Comparison of ENCODE assay signal across 23 cellular contexts in genomic region chr1:41769068-41769467, GRCh38.
"Had no signal": no experiment of that assay in that cellular context is flagged by ENCODE, and none has a peak within 500 bp of the region (broad histone marks: within the 10 kb centered on the region; RNA-seq: fewer than 3 reads in every experiment).

No MANE protein-coding gene starts in this region.

- ATAC-seq: activated CD8-positive, alpha-beta T cell treated with anti-CD3 and anti-CD28 coated beads for 36 hours; activated naive CD8-positive, alpha-beta T cell treated with anti-CD3 and anti-CD28 coated beads, Interleukin-2, amount 50 U/mL, for 24 hours; gastrocnemius medialis; psoas muscle; right cardiac atrium; T-cell had no signal

- H3K4me3 ChIP-seq: gastrocnemius medialis, left lung, mucosa of descending colon, psoas muscle, skin epidermis, stomach had no signal

- H3K36me3 ChIP-seq: gastrocnemius medialis, left lung, stomach had no signal

- H3K27ac ChIP-seq: gastrocnemius medialis, psoas muscle, stomach had no signal

- DNase-seq: activated CD4-positive, alpha-beta T cell treated with anti-CD3 and anti-CD28 coated beads, Interleukin-2, amount 10 ng/mL, durations not matched to agents 24 days and 14 days; activated CD4-positive, CD25-positive, alpha-beta regulatory T cell; activated CD8-positive, alpha-beta T cell treated with anti-CD3 and anti-CD28 coated beads for 36 hours; activated effector memory CD4-positive, alpha-beta T cell treated with Interleukin-2 at 50 U/mL for 16 hours; activated naive CD4-positive, alpha-beta T cell treated with anti-CD3 and anti-CD28 coated beads, Interleukin-2, amount 10 ng/mL, durations not matched to agents 7 days and 5 days; activated naive CD8-positive, alpha-beta T cell treated with anti-CD3 and anti-CD28 coated beads, Interleukin-2, amount 50 U/mL, for 24 hours; activated T-cell treated with anti-CD3 and anti-CD28 coated beads, Interleukin-2, amount 50 U/mL, for 48 hours; cortex of kidney; effector CD4-positive, alpha-beta T cell; gastrocnemius medialis; kidney; left lung; psoas muscle; right cardiac atrium; stimulated activated CD4-positive, alpha-beta T cell treated with anti-CD3 and anti-CD28 coated beads, Interleukin-15, amount 100 ng/mL, for 24 hours; stimulated activated CD4-positive, alpha-beta T cell treated with anti-CD3 and anti-CD28 coated beads, Interleukin-2, amount 100 ng/mL, for 48 hours; stomach; T-cell had no signal

- H3K27ac Mint-ChIP-seq: activated CD4-positive, alpha-beta T cell treated with anti-CD3 and anti-CD28 coated beads, Interleukin-2, amount 10 ng/mL, durations not matched to agents 24 days and 14 days; activated CD8-positive, alpha-beta T cell treated with anti-CD3 and anti-CD28 coated beads for 36 hours; activated naive CD4-positive, alpha-beta T cell treated with anti-CD3 and anti-CD28 coated beads, Interleukin-2, amount 10 ng/mL, durations not matched to agents 7 days and 5 days; activated naive CD8-positive, alpha-beta T cell treated with anti-CD3 and anti-CD28 coated beads, Interleukin-2, amount 50 U/mL, for 24 hours; memory B cell; T-cell had no signal

- H3K36me3 Mint-ChIP-seq: memory B cell, naive B cell, T-cell had no signal

- H3K9me3 Mint-ChIP-seq: activated CD4-positive, alpha-beta T cell treated with anti-CD3 and anti-CD28 coated beads, Interleukin-2, amount 10 ng/mL, durations not matched to agents 24 days and 14 days; activated CD8-positive, alpha-beta T cell treated with anti-CD3 and anti-CD28 coated beads for 36 hours; activated naive CD4-positive, alpha-beta T cell treated with anti-CD3 and anti-CD28 coated beads, Interleukin-2, amount 10 ng/mL, durations not matched to agents 7 days and 5 days; activated naive CD8-positive, alpha-beta T cell treated with anti-CD3 and anti-CD28 coated beads, Interleukin-2, amount 50 U/mL, for 24 hours; memory B cell; neural crest cell; T-cell had no signal

- H3K4me3 Mint-ChIP-seq: activated CD4-positive, alpha-beta T cell treated with anti-CD3 and anti-CD28 coated beads, Interleukin-2, amount 10 ng/mL, durations not matched to agents 24 days and 14 days; activated CD8-positive, alpha-beta T cell treated with anti-CD3 and anti-CD28 coated beads for 36 hours; activated naive CD4-positive, alpha-beta T cell treated with anti-CD3 and anti-CD28 coated beads, Interleukin-2, amount 10 ng/mL, durations not matched to agents 7 days and 5 days; activated naive CD8-positive, alpha-beta T cell treated with anti-CD3 and anti-CD28 coated beads, Interleukin-2, amount 50 U/mL, for 24 hours; memory B cell; neural crest cell; T-cell had no signal

- H3K27me3 ChIP-seq: gastrocnemius medialis, left lung, stomach had no signal

- H3K27me3 Mint-ChIP-seq: activated CD4-positive, alpha-beta T cell treated with anti-CD3 and anti-CD28 coated beads, Interleukin-2, amount 10 ng/mL, durations not matched to agents 24 days and 14 days; activated CD8-positive, alpha-beta T cell treated with anti-CD3 and anti-CD28 coated beads for 36 hours; activated naive CD8-positive, alpha-beta T cell treated with anti-CD3 and anti-CD28 coated beads, Interleukin-2, amount 50 U/mL, for 24 hours; memory B cell; naive B cell; T-cell had no signal

- H3K9me3 ChIP-seq: gastrocnemius medialis, left lung, mucosa of descending colon, psoas muscle, stomach had no signal
